In the genomic region with DNA sequence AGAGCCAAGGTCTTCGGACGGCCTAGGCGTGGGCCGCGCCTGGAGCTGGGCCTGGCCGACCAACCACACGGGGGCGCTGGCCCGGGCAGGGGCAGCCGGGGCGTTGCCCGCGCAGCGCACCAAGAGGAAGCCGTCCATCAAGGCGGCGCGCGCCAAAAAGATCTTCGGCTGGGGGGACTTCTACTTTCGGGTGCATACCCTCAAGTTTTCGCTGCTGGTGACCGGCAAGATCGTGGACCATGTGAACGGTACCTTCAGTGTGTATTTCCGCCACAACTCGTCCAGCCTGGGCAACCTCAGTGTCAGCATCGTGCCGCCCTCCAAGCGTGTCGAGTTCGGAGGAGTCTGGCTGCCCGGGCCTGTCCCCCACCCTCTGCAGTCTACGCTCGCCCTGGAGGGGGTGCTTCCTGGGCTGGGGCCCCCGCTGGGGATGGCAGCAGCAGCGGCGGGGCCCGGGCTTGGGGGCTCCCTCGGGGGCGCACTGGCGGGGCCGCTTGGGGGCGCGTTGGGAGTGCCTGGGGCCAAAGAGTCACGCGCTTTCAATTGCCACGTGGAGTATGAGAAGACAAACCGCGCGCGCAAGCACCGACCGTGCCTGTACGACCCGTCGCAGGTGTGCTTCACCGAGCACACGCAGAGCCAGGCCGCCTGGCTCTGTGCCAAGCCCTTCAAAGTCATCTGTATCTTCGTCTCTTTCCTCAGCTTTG, we compare ENCODE assay signal across 8 cellular contexts. TPM values are rescaled to one million over a fixed set of nuclear protein-coding genes. Genes with fewer than 3 reads are reported as not detected.
A peak's percentile ranks its signal among the peaks of the same experiment; 100 is the strongest.
DNase-seq lines count a peak whose midpoint lies in the region; ATAC-seq and TF ChIP-seq lines count a peak whose summit lies in the region.

No MANE protein-coding gene starts in this region.

- peaks cover 16% of the 10 kb centered on the region for H3K4me1 ChIP-seq in body of pancreas

- 14 to 47% methylated on average over 3 to 56 of the region's 61 CpGs for WGBS in body of pancreas, 2 donors

- H3K27me3 ChIP-seq in body of pancreas = peaks cover 0 to 27% of the 10 kb centered on the region in 2 donors

- peaks cover 71% of the 10 kb centered on the region for H3K27me3 Mint-ChIP-seq in T-helper 1 cell treated with Interleukin-12 subunit alpha and Interleukin-12 subunit beta and Interleukin-4 antibody, amounts not matched to agents 30 μg/mL and 1 μg/mL, for 36 hours (ENCODE audit: low read depth)
- peaks cover 26% of the 10 kb centered on the region for H3K27me3 Mint-ChIP-seq in memory B cell

- H3K4me1 Mint-ChIP-seq in T-helper 1 cell treated with Interleukin-12 subunit alpha and Interleukin-12 subunit beta and Interleukin-4 antibody, amounts not matched to agents 30 μg/mL and 1 μg/mL, for 36 hours (ENCODE audit: low read depth) = peaks cover 48% of the 10 kb centered on the region
- H3K4me1 Mint-ChIP-seq in memory B cell = peaks cover 54% of the 10 kb centered on the region

- ATAC-seq in body of pancreas (peak; percentile 30), memory B cell (ENCODE audit: low read depth) (peak; percentile 71), GM18907 (IDR thresholded peaks at IDR 0.05; ENCODE audit: unreplicated experiment) (no peak), GM19467 (IDR thresholded peaks at IDR 0.05; ENCODE audit: unreplicated experiment) (no peak), GM18505 (IDR thresholded peaks at IDR 0.05; ENCODE audit: unreplicated experiment) (no peak)

- no peak for TF ChIP-seq POLR2A in body of pancreas (IDR thresholded peaks at IDR 0.05)
- TF ChIP-seq POLR2A in GM18505 (IDR thresholded peaks at IDR 0.05; ENCODE audit: borderline replicate concordance, extremely low read depth, insufficient read depth, insufficient read length) = no peak

- peak overlapping the region; percentile 9 for H3K27ac Mint-ChIP-seq in T-helper 1 cell treated with Interleukin-12 subunit alpha and Interleukin-12 subunit beta and Interleukin-4 antibody, amounts not matched to agents 30 μg/mL and 1 μg/mL, for 36 hours
- peak overlapping the region; percentile 43 for H3K27ac Mint-ChIP-seq in memory B cell

- TF ChIP-seq CTCF in body of pancreas (IDR thresholded peaks at IDR 0.05) = peak; percentile 35 to 71 (median 54)

- no peak overlapping the region for H3K4me3 ChIP-seq in body of pancreas

- no peak overlapping the region for H3K27ac ChIP-seq in body of pancreas

- H3K9me3 Mint-ChIP-seq in T-helper 1 cell treated with Interleukin-12 subunit alpha and Interleukin-12 subunit beta and Interleukin-4 antibody, amounts not matched to agents 30 μg/mL and 1 μg/mL, for 36 hours = no peaks in the 10 kb centered on the region
- no peaks in the 10 kb centered on the region for H3K9me3 Mint-ChIP-seq in memory B cell

- H3K9me3 ChIP-seq in body of pancreas = no peaks in the 10 kb centered on the region

- intact Hi-C loops in body of pancreas (cut with DNase I) = no loop called here

- H3K4me3 Mint-ChIP-seq in T-helper 1 cell treated with Interleukin-12 subunit alpha and Interleukin-12 subunit beta and Interleukin-4 antibody, amounts not matched to agents 30 μg/mL and 1 μg/mL, for 36 hours = peak overlapping the region; percentile 28
- peak overlapping the region; percentile 37 for H3K4me3 Mint-ChIP-seq in memory B cell

- peak; percentile 41 for DNase-seq in NCI-H146 (lab: John Stamatoyannopoulos, UW)
- no peak for DNase-seq in NCI-H146 treated with DMSO at 0.1 percent for 48 hours (lab: John Stamatoyannopoulos, UW; ENCODE audit: unreplicated experiment)
- DNase-seq in body of pancreas = peak in 3 of 4 donors; percentile 46 to 57 (median 48)
- peak; percentile 64 to 72 for DNase-seq in memory B cell (ENCODE audit: low spot score in 2 of 2)

- no peaks in the 10 kb centered on the region for H3K36me3 ChIP-seq in body of pancreas (replicated peaks in 1 of 2; ENCODE audit: insufficient read depth in 1 of 2, low read depth in 2 of 2)

- peaks cover 10% of the 10 kb centered on the region for H3K36me3 Mint-ChIP-seq in T-helper 1 cell treated with Interleukin-12 subunit alpha and Interleukin-12 subunit beta and Interleukin-4 antibody, amounts not matched to agents 30 μg/mL and 1 μg/mL, for 36 hours (ENCODE audit: low read depth)
- H3K36me3 Mint-ChIP-seq in memory B cell = peaks cover 6% of the 10 kb centered on the region

RNA-seq across cellular contexts. Expression of a gene that starts 4.4 kb away (rescaled TPM):
- total RNA-seq in body of pancreas = 10 to 100 TPM; 47.7 to 77.5 TPM

RNA-seq across cellular contexts. Expression of a gene that starts 8.5 kb away (rescaled TPM):
- 1 to 10 TPM; 2.9 to 4.6 TPM for total RNA-seq in body of pancreas

RNA-seq across cellular contexts. Expression of a gene that starts 25.9 kb away (rescaled TPM):
- 1 to 10 TPM in 1 of 2 donors, under 1 TPM in 1; 0.78 to 2.0 TPM for total RNA-seq in body of pancreas

Comparison
In these comparisons a context has a peak if more than half of its experiments do, and no peak if none do; other contexts are left out.
1. ATAC-seq: peak in body of pancreas (single experiment) and memory B cell (single experiment); none in GM18907 (single experiment), GM19467 (single experiment) and GM18505 (single experiment).